1 cellular context compared by ENCODE assay signal in genomic region chr10:68871105-68871711, GRCh38.
TF ChIP-seq lines count a peak whose summit lies in the region.

No MANE protein-coding gene starts in this region.

TF ChIP-seq in HepG2, 621 proteins besides CTCF, POLR2A, EP300 and RAD21 (continues in another document):
- no peak for TF ChIP-seq GLMP (CRISPR knock-in tag; IDR thresholded peaks at IDR 0.05; ENCODE audit: borderline replicate concordance)
- no peak for TF ChIP-seq SIN3A (IDR thresholded peaks at IDR 0.05; ENCODE audit: borderline replicate concordance, low read depth, low read length)
- TF ChIP-seq ESRRA (CRISPR knock-in tag; IDR thresholded peaks at IDR 0.05; ENCODE audit: low read depth), result no peak
- TF ChIP-seq ZSCAN30 (CRISPR knock-in tag; IDR thresholded peaks at IDR 0.05), result no peak
- TF ChIP-seq ZNF761 (CRISPR knock-in tag; conservative IDR thresholded peaks at IDR 0.05), result no peak
- TF ChIP-seq ZNF512B (CRISPR knock-in tag; IDR thresholded peaks at IDR 0.05; ENCODE audit: borderline replicate concordance), result no peak
- TF ChIP-seq ZNF503 (CRISPR knock-in tag; IDR thresholded peaks at IDR 0.05), result no peak
- TF ChIP-seq NR3C1 (CRISPR knock-in tag; IDR thresholded peaks at IDR 0.05), result no peak
- no peak for TF ChIP-seq LCORL (IDR thresholded peaks at IDR 0.05)
- TF ChIP-seq LCORL (CRISPR knock-in tag; IDR thresholded peaks at IDR 0.05), result no peak
- TF ChIP-seq ARHGAP35 (CRISPR knock-in tag; IDR thresholded peaks at IDR 0.05; ENCODE audit: borderline replicate concordance), result no peak
- no peak for TF ChIP-seq HDAC6 (IDR thresholded peaks at IDR 0.05; ENCODE audit: low read depth, low read length)
- 0 out of 2 replicates have a peak, but pooled peaks have one; percentile 17 for TF ChIP-seq SALL1 (CRISPR knock-in tag; IDR thresholded peaks at IDR 0.05)
- TF ChIP-seq NFAT5 (CRISPR knock-in tag; IDR thresholded peaks at IDR 0.05), result no peak
- no peak for TF ChIP-seq ZNF44 (CRISPR knock-in tag; IDR thresholded peaks at IDR 0.05)
- TF ChIP-seq ATF2 (CRISPR knock-in tag; IDR thresholded peaks at IDR 0.05), result no peak
- TF ChIP-seq CREB1 (IDR thresholded peaks at IDR 0.05), result no peak
- TF ChIP-seq CREB1 (CRISPR knock-in tag; IDR thresholded peaks at IDR 0.05), result no peak
- peak; percentile 72; the same call in 1 of the 2 replicates for TF ChIP-seq HNF4G (IDR thresholded peaks at IDR 0.05; ENCODE audit: borderline replicate concordance, low read depth, low read length)
- TF ChIP-seq HNF4G (CRISPR knock-in tag; IDR thresholded peaks at IDR 0.05; ENCODE audit: borderline replicate concordance, low read depth), result no peak
- no peak for TF ChIP-seq PLSCR1 (CRISPR knock-in tag; IDR thresholded peaks at IDR 0.05; ENCODE audit: borderline replicate concordance)
- no peak for TF ChIP-seq FOXA3 (CRISPR knock-in tag; IDR thresholded peaks at IDR 0.05)
- no peak for TF ChIP-seq ZNF567 (CRISPR knock-in tag; IDR thresholded peaks at IDR 0.05; ENCODE audit: borderline replicate concordance)
- TF ChIP-seq PAX8 (CRISPR knock-in tag; IDR thresholded peaks at IDR 0.05; ENCODE audit: borderline replicate concordance), result no peak
- TF ChIP-seq TFAP4 (IDR thresholded peaks at IDR 0.05; ENCODE audit: borderline replicate concordance, low read depth), result peak; percentile 44; the same call in 1 of the 2 replicates
- no peak for TF ChIP-seq PLRG1 (conservative IDR thresholded peaks at IDR 0.05)
- no peak for TF ChIP-seq ZBTB38 (CRISPR knock-in tag; IDR thresholded peaks at IDR 0.05)
- TF ChIP-seq GATA4 (IDR thresholded peaks at IDR 0.05; ENCODE audit: borderline replicate concordance, low read depth), result no peak
- TF ChIP-seq PAXIP1 (CRISPR knock-in tag; conservative IDR thresholded peaks at IDR 0.05), result peak; percentile 47
- TF ChIP-seq ETV5 (CRISPR knock-in tag; IDR thresholded peaks at IDR 0.05; ENCODE audit: borderline replicate concordance), result no peak
- no peak for TF ChIP-seq ASH2L (IDR thresholded peaks at IDR 0.05; ENCODE audit: insufficient read length, low read depth, low read length)
- no peak for TF ChIP-seq ATF6 (CRISPR knock-in tag; conservative IDR thresholded peaks at IDR 0.05)
- no peak for TF ChIP-seq CAMTA2 (CRISPR knock-in tag; IDR thresholded peaks at IDR 0.05; ENCODE audit: borderline replicate concordance)
- TF ChIP-seq SATB2 (CRISPR knock-in tag; IDR thresholded peaks at IDR 0.05), result no peak
- TF ChIP-seq NONO (IDR thresholded peaks at IDR 0.05), result no peak
- TF ChIP-seq NONO (CRISPR knock-in tag; conservative IDR thresholded peaks at IDR 0.05), result 0 out of 2 replicates have a peak, but pooled peaks have one; percentile 14
- TF ChIP-seq ZNF460 (CRISPR knock-in tag; IDR thresholded peaks at IDR 0.05; ENCODE audit: borderline replicate concordance), result no peak
- peak; percentile 52 for TF ChIP-seq HNF4A (CRISPR knock-in tag; IDR thresholded peaks at IDR 0.05)
- no peak for TF ChIP-seq IRF2 (CRISPR knock-in tag; IDR thresholded peaks at IDR 0.05)
- TF ChIP-seq ETS1 (CRISPR knock-in tag; IDR thresholded peaks at IDR 0.05), result no peak
- TF ChIP-seq KAT8 (CRISPR knock-in tag; IDR thresholded peaks at IDR 0.05), result no peak
- TF ChIP-seq NFE2L1 (CRISPR knock-in tag; IDR thresholded peaks at IDR 0.05; ENCODE audit: borderline replicate concordance), result no peak
- TF ChIP-seq GFI1 (CRISPR knock-in tag; IDR thresholded peaks at IDR 0.05; ENCODE audit: borderline replicate concordance), result no peak
